26 cellular contexts compared by ENCODE assay signal in genomic region chr2:141464995-141465394, GRCh38.
"Had no signal": no experiment of that assay in that cellular context is flagged by ENCODE, and none has a peak within 500 bp of the region (broad histone marks: within the 10 kb centered on the region; RNA-seq: fewer than 3 reads in every experiment).

No MANE protein-coding gene starts in this region.

- H3K4me3 ChIP-seq: coronary artery, dorsolateral prefrontal cortex, esophagus squamous epithelium, gastrocnemius medialis, heart right ventricle, left lung, lower lobe of right lung had no signal

- H3K4me1 ChIP-seq: gastrocnemius medialis, heart right ventricle, left lung, lower lobe of right lung had no signal

- H3K27me3 ChIP-seq: dorsolateral prefrontal cortex, esophagus squamous epithelium, gastrocnemius medialis, heart right ventricle, left lung had no signal

- H3K36me3 ChIP-seq: esophagus squamous epithelium, gastrocnemius medialis, heart right ventricle, left lung, lower lobe of right lung had no signal

- FAIRE-seq: colon, endometrium, islet of Langerhans, keratinocyte had no signal

- DNase-seq: dermis blood vessel endothelial cell; dorsolateral prefrontal cortex; effector CD4-positive, alpha-beta T cell; effector memory CD4-positive, alpha-beta T cell; erythroblast; esophagus squamous epithelium; foreskin fibroblast; foreskin melanocyte; gastrocnemius medialis; glutamatergic neuron; head of caudate nucleus; heart right ventricle; hippocampal formation; left cardiac atrium; left ventricle myocardium superior; lower lobe of right lung; mesenchymal stem cell; midbrain had no signal

- ATAC-seq: esophagus mucosa, gastrocnemius medialis, heart right ventricle, left cardiac atrium, left lung, left ventricle myocardium superior, lower lobe of right lung had no signal

- H3K9me3 ChIP-seq: esophagus squamous epithelium, gastrocnemius medialis, heart right ventricle, left lung, lower lobe of right lung had no signal

- H3K27ac ChIP-seq: coronary artery, dorsolateral prefrontal cortex, epithelial cell of prostate, esophagus squamous epithelium, gastrocnemius medialis, heart right ventricle, left lung, lower lobe of right lung had no signal
